In genomic region chr13:94967183-94968039, GRCh38 we compare ENCODE assay signal across 8 cellular contexts.
A peak's percentile ranks its signal among the peaks of the same experiment; 100 is the strongest.
DNase-seq lines count a peak whose midpoint lies in the region; ATAC-seq, FAIRE-seq and TF ChIP-seq lines count a peak whose summit lies in the region.

No MANE protein-coding gene starts in this region.

- H3K27me3 ChIP-seq in prostate gland (replicated peaks; ENCODE audit: insufficient read depth), result peaks cover 9% of the 10 kb centered on the region

- H3K27ac ChIP-seq in prostate gland, result no peak overlapping the region

- DNase-seq in Ammon's horn (ENCODE audit: low spot score) (peak; percentile 15), GM20000 (ENCODE audit: low spot score) (peak; percentile 45), T-cell (no peak), frontal cortex (ENCODE audit: low spot score in 2 of 2) (peak; percentile 34 to 37), prostate gland (ENCODE audit: low spot score) (no peak), T-helper 17 cell (no peak), NCI-H2029 treated with DMSO at 0.1 percent for 48 hours (lab: John Stamatoyannopoulos, UW) (no peak), GM19239 (ENCODE audit: insufficient read length, low spot score) (no peak)

- POLR2A ChIA-PET in T-cell (lab: Charles Lee), result interaction anchor here in 1 of 2 donors (0.5 kb wide), 1 partner anchor 282 kb away, joined by 3 read pairs; no protein-coding TSS in a partner anchor

- H3K4me1 Mint-ChIP-seq in T-cell, result peaks cover 9 to 14% (median 11%) of the 10 kb centered on the region in 3 donors
- peaks cover 3% of the 10 kb centered on the region for H3K4me1 Mint-ChIP-seq in T-helper 17 cell

- 7% methylated on average over 37 of the region's 61 CpGs for WGBS in prostate gland

- H3K4me3 ChIP-seq in prostate gland, result peak overlapping the region; percentile 27 to 32

- TF ChIP-seq POLR2A in prostate gland (IDR thresholded peaks at IDR 0.05), result no peak

- H3K27me3 Mint-ChIP-seq in T-cell (peaks cover 59 to 62% of the 10 kb centered on the region in 2 donors), T-helper 17 cell (peaks cover 77% of the 10 kb centered on the region)

- H3K36me3 Mint-ChIP-seq in T-cell (no peaks in the 10 kb centered on the region), T-helper 17 cell (ENCODE audit: low read depth) (no peaks in the 10 kb centered on the region)

- H3K4me3 Mint-ChIP-seq in T-cell (peak overlapping the region in 1 of 3 donors; percentile 47), T-helper 17 cell (no peak overlapping the region)

- FAIRE-seq in frontal cortex (lab: Jason Lieb, UNC) (no peak), GM19239 (lab: Jason Lieb, UNC) (no peak)

- TF ChIP-seq CTCF in GM20000 (IDR thresholded peaks at IDR 0.05; ENCODE audit: extremely low read depth, missing control alignments), result no peak
- TF ChIP-seq CTCF in prostate gland (IDR thresholded peaks at IDR 0.05), result no peak

- H3K27ac Mint-ChIP-seq in T-cell, result no peak overlapping the region
- no peak overlapping the region for H3K27ac Mint-ChIP-seq in T-helper 17 cell

- H3K9me3 ChIP-seq in prostate gland (no peaks in the 10 kb centered on the region), T-helper 17 cell (ENCODE audit: control insufficient read depth, low read length, poor library complexity, severe bottlenecking) (no peaks in the 10 kb centered on the region)

- CTCF ChIA-PET in T-cell (lab: Charles Lee), result no interaction called here

- H3K4me1 ChIP-seq in prostate gland (replicated peaks), result no peaks in the 10 kb centered on the region

- peak; percentile 23 to 61 (median 44) for ATAC-seq in T-cell (replicated peaks in 1 of 4)
- no peak for ATAC-seq in T-helper 17 cell

- intact Hi-C loops in prostate gland (cut with DNase I), result no loop called here

- H3K36me3 ChIP-seq in prostate gland, result no peaks in the 10 kb centered on the region

- no peaks in the 10 kb centered on the region for H3K9me3 Mint-ChIP-seq in T-cell

Comparison
In these comparisons a context has a peak if more than half of its experiments do, and no peak if none do; other contexts are left out.
1. DNase-seq: peak in Ammon's horn (single experiment), GM20000 (single experiment) and frontal cortex (2 of 2); none in T-cell (0 of 34), prostate gland (single experiment), T-helper 17 cell (0 of 3), NCI-H2029 treated with DMSO at 0.1 percent for 48 hours (single experiment) and GM19239 (single experiment).